Comparison of ENCODE assay signal across 8 cellular contexts in genomic region chr9:136901516-136902258, GRCh38. TPM values are rescaled to one million over a fixed set of nuclear protein-coding genes. Genes with fewer than 3 reads are reported as not detected.
DNase-seq lines count a peak whose midpoint lies in the region; ATAC-seq and TF ChIP-seq lines count a peak whose summit lies in the region.

No MANE protein-coding gene starts in this region.

- no peak for TF ChIP-seq EP300 in SK-N-SH (IDR thresholded peaks at IDR 0.05; ENCODE audit: borderline replicate concordance in 1 of 2, low read depth in 1 of 2, low read length in 1 of 2)

- H3K9me3 ChIP-seq in SK-N-SH: no peaks in the 10 kb centered on the region
- H3K9me3 ChIP-seq in adipocyte (ENCODE audit: control insufficient read depth, low read length): no peaks in the 10 kb centered on the region

- DNase-seq in ELR (ENCODE audit: low read depth) (peak; percentile 80), SK-N-SH (no peak), adipocyte (ENCODE audit: low read depth) (peak; percentile 14), left lobe of liver (ENCODE audit: low spot score) (no peak), Kasumi-1 (lab: John Stamatoyannopoulos, UW) (no peak)
- DNase-seq in stimulated activated CD8-positive, alpha-beta memory T cell treated with anti-CD3 and anti-CD28 coated beads, Interleukin-4, amount 100 ng/mL, for 1 hour (ENCODE audit: low read depth in 2 of 2, low spot score in 1 of 2): peak; percentile 16 to 39

- no peaks in the 10 kb centered on the region for H3K27me3 ChIP-seq in SK-N-SH (ENCODE audit: insufficient read depth)
- H3K27me3 ChIP-seq in adipocyte (replicated peaks; ENCODE audit: control insufficient read depth, insufficient read depth, low read length): no peaks in the 10 kb centered on the region

- 40% methylated on average over 16 of the region's 20 CpGs for WGBS in SK-N-SH (ENCODE audit: low lambda C conversion rate)

- H3K27ac ChIP-seq in SK-N-SH (ENCODE audit: low read depth in 2 of 2, low read length in 1 of 2): peak overlapping the region; percentile 34 to 75

- no peaks in the 10 kb centered on the region for H3K9me2 ChIP-seq in SK-N-SH

- H3K4me3 ChIP-seq in SK-N-SH (ENCODE audit: low read depth in 2 of 2, low read length in 1 of 2): no peak overlapping the region
- peak overlapping the region; percentile 39 for H3K4me3 ChIP-seq in adipocyte (ENCODE audit: low read length)

- H3K36me3 ChIP-seq in SK-N-SH (replicated peaks in 1 of 2; ENCODE audit: control insufficient read depth in 1 of 2, insufficient read depth in 2 of 2, low read length in 1 of 2): peaks cover 16 to 18% of the 10 kb centered on the region in 2 experiments
- peaks cover 20% of the 10 kb centered on the region for H3K36me3 ChIP-seq in adipocyte (ENCODE audit: control insufficient read depth, insufficient read depth, low read length, severe bottlenecking)

- H3K9ac ChIP-seq in SK-N-SH: peak overlapping the region; percentile 51
- peak overlapping the region; percentile 74 for H3K9ac ChIP-seq in adipocyte (ENCODE audit: low read length)

- peaks cover 6 to 19% of the 10 kb centered on the region in 2 experiments; a peak in 3 of 4 replicates for H3K4me1 ChIP-seq in SK-N-SH (ENCODE audit: control insufficient read depth in 1 of 2, insufficient read depth in 2 of 2, low read depth in 1 of 2, low read length in 1 of 2)
- H3K4me1 ChIP-seq in adipocyte (ENCODE audit: control insufficient read depth, insufficient read depth, low read length): peaks cover 25% of the 10 kb centered on the region

- no peak for TF ChIP-seq RAD21 in SK-N-SH (IDR thresholded peaks at IDR 0.05; ENCODE audit: low read length)

- POLR2A ChIA-PET in SK-N-SH (lab: Yijun Ruan, JAX): no interaction called here

- CTCF ChIA-PET in SK-N-SH (lab: Yijun Ruan, JAX): no interaction called here

- no peaks in the 10 kb centered on the region for H4K20me1 ChIP-seq in SK-N-SH (ENCODE audit: insufficient read depth)

- H3K4me2 ChIP-seq in SK-N-SH: peak overlapping the region; percentile 45; the same call in 1 of the 2 replicates

- no peak for TF ChIP-seq CTCF in SK-N-SH (IDR thresholded peaks at IDR 0.05)

- ATAC-seq in HG02571 (IDR thresholded peaks at IDR 0.05; ENCODE audit: unreplicated experiment): peak; percentile 52
- peak; percentile 54 for ATAC-seq in left lobe of liver
- no peak for ATAC-seq in HG03457 (IDR thresholded peaks at IDR 0.05; ENCODE audit: unreplicated experiment)

- peaks cover 29% of the 10 kb centered on the region for H3F3A ChIP-seq in SK-N-SH (replicated peaks; ENCODE audit: insufficient read depth)

- peaks cover 16% of the 10 kb centered on the region; the same call in 1 of the 2 replicates for H3K79me2 ChIP-seq in SK-N-SH (ENCODE audit: insufficient read depth)

- no peak overlapping the region for H2AFZ ChIP-seq in SK-N-SH (ENCODE audit: low read depth)

TF ChIP-seq in SK-N-SH, 30 proteins besides CTCF, POLR2A, EP300 and RAD21:
- TF ChIP-seq TAF1 (IDR thresholded peaks at IDR 0.05; ENCODE audit: borderline replicate concordance, low read depth, low read length) (no peak), EZH2phosphoT487 (IDR thresholded peaks at IDR 0.05; ENCODE audit: borderline replicate concordance, low read depth) (no peak), YY1 (IDR thresholded peaks at IDR 0.05; ENCODE audit: low read depth) (no peak), REST (IDR thresholded peaks at IDR 0.05; ENCODE audit: low read depth, low read length) (no peak), USF1 (IDR thresholded peaks at IDR 0.05; ENCODE audit: borderline replicate concordance, low read depth) (no peak), MEF2A (IDR thresholded peaks at IDR 0.05; ENCODE audit: borderline replicate concordance, low read depth) (no peak), FOXJ3 (CRISPR knock-in tag; IDR thresholded peaks at IDR 0.05) (no peak), PBX3 (IDR thresholded peaks at IDR 0.05) (no peak)
TF ChIP-seq in SK-N-SH: peak in this region for 0.

RNA-seq across cellular contexts. Expression of gene TRAF2, which starts 15.4 kb away (rescaled TPM):
- 13.3 and 15.4 TPM in 2 replicates for polyA plus RNA-seq in SK-N-SH (2012; rRNA removed)
- polyA plus RNA-seq in SK-N-SH (2012; cell fraction: cytosol; rRNA removed): 4.9 and 8.3 TPM in 2 replicates
- 35.0 and 39.8 TPM in 2 replicates for polyA plus RNA-seq in SK-N-SH (2012; cell fraction: nucleus; rRNA removed)
- total RNA-seq in left lobe of liver: 7.4 TPM

RNA-seq across cellular contexts. Expression of gene EDF1, which starts 35.6 kb away (rescaled TPM):
- 756 and 1,070 TPM in 2 replicates for polyA plus RNA-seq in SK-N-SH (2012; rRNA removed)
- 867 and 896 TPM in 2 replicates for polyA plus RNA-seq in SK-N-SH (2012; cell fraction: cytosol; rRNA removed)
- polyA plus RNA-seq in SK-N-SH (2012; cell fraction: nucleus; rRNA removed): 430 and 459 TPM in 2 replicates
- total RNA-seq in left lobe of liver: 232 TPM

RNA-seq across cellular contexts. Expression of gene FBXW5, which starts 42.9 kb away (rescaled TPM):
- polyA plus RNA-seq in SK-N-SH (2012; rRNA removed): 78.9 and 85.5 TPM in 2 replicates
- polyA plus RNA-seq in SK-N-SH (2012; cell fraction: cytosol; rRNA removed): 20.0 and 39.4 TPM in 2 replicates
- 328 and 386 TPM in 2 replicates for polyA plus RNA-seq in SK-N-SH (2012; cell fraction: nucleus; rRNA removed)
- total RNA-seq in left lobe of liver: 112 TPM

RNA-seq across cellular contexts. Expression of gene C8G, which starts 43.4 kb away (rescaled TPM):
- 0.28 and 0.49 TPM in 2 replicates for polyA plus RNA-seq in SK-N-SH (2012; rRNA removed)
- polyA plus RNA-seq in SK-N-SH (2012; cell fraction: cytosol; rRNA removed): 0.12 and 0.29 TPM in 2 replicates
- 5.5 and 7.4 TPM in 2 replicates for polyA plus RNA-seq in SK-N-SH (2012; cell fraction: nucleus; rRNA removed)
- 411 TPM for total RNA-seq in left lobe of liver

RNA-seq across cellular contexts. Expression of gene MAMDC4, which starts 49.5 kb away (rescaled TPM):
- 4.2 and 5.0 TPM in 2 replicates for polyA plus RNA-seq in SK-N-SH (2012; rRNA removed)
- 0.45 and 0.63 TPM in 2 replicates for polyA plus RNA-seq in SK-N-SH (2012; cell fraction: cytosol; rRNA removed)
- 46.4 and 69.8 TPM in 2 replicates for polyA plus RNA-seq in SK-N-SH (2012; cell fraction: nucleus; rRNA removed)
- 28.6 TPM for total RNA-seq in left lobe of liver

Comparison
In these comparisons a context has a peak if more than half of its experiments do, and no peak if none do; other contexts are left out.
1. DNase-seq: peak in ELR (single experiment), adipocyte (single experiment) and stimulated activated CD8-positive, alpha-beta memory T cell treated with anti-CD3 and anti-CD28 coated beads, Interleukin-4, amount 100 ng/mL, for 1 hour (2 of 2); none in SK-N-SH (single experiment), left lobe of liver (single experiment) and Kasumi-1 (0 of 2).